In genomic region chr12:81128930-81129554, GRCh38 we compare ENCODE assay signal across 8 cellular contexts. TPM values are rescaled to one million over a fixed set of nuclear protein-coding genes. Genes with fewer than 3 reads are reported as not detected.
DNase-seq lines count a peak whose midpoint lies in the region; ATAC-seq and TF ChIP-seq lines count a peak whose summit lies in the region.

No MANE protein-coding gene starts in this region.

- DNase-seq in ELR (ENCODE audit: low read depth) = peak; percentile 49
- DNase-seq in HL-60 (ENCODE audit: low read depth in 1 of 2, low spot score in 1 of 2) = peak; percentile 5 to 16
- DNase-seq in NCI-H82 treated with DMSO at 0.1 percent for 48 hours (lab: John Stamatoyannopoulos, UW; ENCODE audit: unreplicated experiment) = peak; percentile 52
- peak; percentile 23 for DNase-seq in colonic mucosa
- no peak for DNase-seq in lower lobe of right lung
- DNase-seq in activated T-cell treated with anti-CD3 and anti-CD28 coated beads for 4 hours = no peak
- no peak for DNase-seq in posterior vena cava (ENCODE audit: low spot score)

- H3K4me3 ChIP-seq in HL-60 (replicated peaks; ENCODE audit: insufficient read depth, low read length) (no peak overlapping the region), colonic mucosa (no peak overlapping the region), lower lobe of right lung (no peak overlapping the region)

- no peaks in the 10 kb centered on the region for H3K27me3 ChIP-seq in HL-60 (ENCODE audit: insufficient read depth, poor library complexity, severe bottlenecking)
- H3K27me3 ChIP-seq in colonic mucosa = no peaks in the 10 kb centered on the region
- no peaks in the 10 kb centered on the region for H3K27me3 ChIP-seq in lower lobe of right lung (ENCODE audit: low read depth)

- H3K36me3 ChIP-seq in colonic mucosa (no peaks in the 10 kb centered on the region), lower lobe of right lung (no peaks in the 10 kb centered on the region)

- ATAC-seq in GM21576 (IDR thresholded peaks at IDR 0.05; ENCODE audit: unreplicated experiment) (peak; percentile 98), lower lobe of right lung (peak; percentile 50 to 82)

- H3K4me1 ChIP-seq in colonic mucosa (no peaks in the 10 kb centered on the region), lower lobe of right lung (no peaks in the 10 kb centered on the region)

- H3K27ac ChIP-seq in HL-60 (replicated peaks) (no peak overlapping the region), colonic mucosa (no peak overlapping the region), lower lobe of right lung (no peak overlapping the region)

- H3K9me3 ChIP-seq in colonic mucosa = no peaks in the 10 kb centered on the region
- no peaks in the 10 kb centered on the region for H3K9me3 ChIP-seq in lower lobe of right lung

- intact Hi-C loops in colonic mucosa (cut with DNase I) = loop anchor here (10.0 kb wide), 1 partner anchor 294 kb away; no protein-coding TSS in a partner anchor
- intact Hi-C loops in lower lobe of right lung (cut with DNase I) = no loop called here
- intact Hi-C loops in posterior vena cava (cut with DNase I) = no loop called here

- no peak overlapping the region for H3K9ac ChIP-seq in colonic mucosa (ENCODE audit: low read depth in 2 of 2, low read length in 2 of 2)

- peak; percentile 74 for TF ChIP-seq CTCF in HL-60 (IDR thresholded peaks at IDR 0.05; ENCODE audit: insufficient read depth, low read length)
- peak; percentile 53 for TF ChIP-seq CTCF in colonic mucosa (IDR thresholded peaks at IDR 0.05)
- peak; percentile 66 for TF ChIP-seq CTCF in lower lobe of right lung (IDR thresholded peaks at IDR 0.05)

RNA-seq across cellular contexts. Expression of gene ACSS3, which starts 51.2 kb away (rescaled TPM):
- total RNA-seq in colonic mucosa (1 to 10 TPM in 1 of 2 donors, under 1 TPM in 1; 0.77 to 1.6 TPM), lower lobe of right lung (32.4 TPM), posterior vena cava (10 to 100 TPM; 12.1 to 13.5 TPM)

Comparison
In these comparisons a context has a peak if more than half of its experiments do, and no peak if none do; other contexts are left out.
1. DNase-seq: peak in ELR (single experiment), HL-60 (2 of 2), NCI-H82 treated with DMSO at 0.1 percent for 48 hours (single experiment) and colonic mucosa (single experiment); none in lower lobe of right lung (single experiment), activated T-cell treated with anti-CD3 and anti-CD28 coated beads for 4 hours (single experiment) and posterior vena cava (single experiment).
2. RNA of gene ACSS3, which starts 51.2 kb away (total RNA-seq): 32.4 TPM in lower lobe of right lung (single experiment) and 12.1 to 13.5 TPM in posterior vena cava; 0.77 to 1.6 TPM in colonic mucosa; every median in the first group is over 4 times any median in the second.
3. Peak in every context shown above with its lines, with median percentiles within 50 percentile points of each other: CTCF ChIP-seq.